In genomic region chr12:101828463-101829196, GRCh38 we compare ENCODE assay signal across 15 cellular contexts. TPM values are rescaled to one million over a fixed set of nuclear protein-coding genes. Genes with fewer than 3 reads are reported as not detected.
DNase-seq lines count a peak whose midpoint lies in the region; TF ChIP-seq lines count a peak whose summit lies in the region.
"Had no signal": no experiment of that assay in that cellular context is flagged by ENCODE, and none has a peak within 500 bp of the region (broad histone marks: within the 10 kb centered on the region; RNA-seq: fewer than 3 reads in every experiment).

No MANE protein-coding gene starts in this region.

- no peaks in the 10 kb centered on the region for H3K9me3 Mint-ChIP-seq in activated naive CD4-positive, alpha-beta T cell treated with anti-CD3 and anti-CD28 coated beads, Interleukin-2, amount 10 ng/mL, durations not matched to agents 7 days and 5 days
- H3K9me3 Mint-ChIP-seq: neural progenitor cell had no signal

- peaks cover 68% of the 10 kb centered on the region for H3K4me1 Mint-ChIP-seq in activated naive CD4-positive, alpha-beta T cell treated with anti-CD3 and anti-CD28 coated beads, Interleukin-2, amount 10 ng/mL, durations not matched to agents 7 days and 5 days

- H3K36me3 Mint-ChIP-seq in activated naive CD4-positive, alpha-beta T cell treated with anti-CD3 and anti-CD28 coated beads, Interleukin-2, amount 10 ng/mL, durations not matched to agents 7 days and 5 days = peaks cover 17% of the 10 kb centered on the region
- H3K36me3 Mint-ChIP-seq: neural progenitor cell had no signal

- no peak for TF ChIP-seq POLR2A in suprapubic skin (IDR thresholded peaks at IDR 0.05)

- no peak for TF ChIP-seq EP300 in suprapubic skin (IDR thresholded peaks at IDR 0.05)

- TF ChIP-seq CTCF in suprapubic skin (IDR thresholded peaks at IDR 0.05) = no peak

- no peaks in the 10 kb centered on the region for H3K27me3 Mint-ChIP-seq in activated naive CD4-positive, alpha-beta T cell treated with anti-CD3 and anti-CD28 coated beads, Interleukin-2, amount 10 ng/mL, durations not matched to agents 7 days and 5 days

- H3K27ac Mint-ChIP-seq in activated naive CD4-positive, alpha-beta T cell treated with anti-CD3 and anti-CD28 coated beads, Interleukin-2, amount 10 ng/mL, durations not matched to agents 7 days and 5 days = peak overlapping the region; percentile 58
- H3K27ac Mint-ChIP-seq: neural progenitor cell had no signal

- peak overlapping the region; percentile 88 for H3K4me3 ChIP-seq in suprapubic skin

- no peak for DNase-seq in activated naive CD4-positive, alpha-beta T cell treated with anti-CD3 and anti-CD28 coated beads, Interleukin-2, amount 10 ng/mL, durations not matched to agents 7 days and 5 days
- DNase-seq in activated naive CD4-positive, alpha-beta T cell treated with anti-CD3 and anti-CD28 coated beads, Interleukin-2, amount 50 U/mL, for 16 hours = no peak
- DNase-seq in NCI-H2107 treated with DMSO at 0.1 percent for 48 hours (lab: John Stamatoyannopoulos, UW; ENCODE audit: unreplicated experiment) (peak; percentile 74), cerebellar cortex (ENCODE audit: low spot score) (peak; percentile 8), suprapubic skin (ENCODE audit: low spot score in 2 of 2) (no peak), Kasumi-1 (lab: John Stamatoyannopoulos, UW) (no peak), NCI-H345 (lab: John Stamatoyannopoulos, UW) (no peak), GM19240 (ENCODE audit: insufficient read length, low spot score) (no peak)
- DNase-seq: activated effector memory CD4-positive, alpha-beta T cell treated with Interleukin-2 at 50 U/mL for 16 hours; effector CD8-positive, alpha-beta T cell; NCI-H2081; stimulated activated CD4-positive, alpha-beta T cell treated with anti-CD3 and anti-CD28 coated beads, Interleukin-4, amount 100 ng/mL, for 24 hours; thyroid gland had no signal

- no peaks in the 10 kb centered on the region for H3K36me3 ChIP-seq in suprapubic skin
- H3K36me3 ChIP-seq: neural progenitor cell, thyroid gland had no signal

- H3K4me3 Mint-ChIP-seq in activated naive CD4-positive, alpha-beta T cell treated with anti-CD3 and anti-CD28 coated beads, Interleukin-2, amount 10 ng/mL, durations not matched to agents 7 days and 5 days = peak overlapping the region; percentile 100

- CTCF ChIA-PET in activated naive CD4-positive, alpha-beta T cell treated with anti-CD3 and anti-CD28 coated beads, Interleukin-2, amount 10 ng/mL, durations not matched to agents 7 days and 5 days (lab: Charles Lee) = interaction anchor here (0.9 to 13.6 kb wide), 8 partner anchors 13 to 131 kb away, joined by 3 to 151 read pairs (median 6); partner anchors contain the start of gene CHPT1

- peaks cover 45% of the 10 kb centered on the region for H3K4me1 ChIP-seq in suprapubic skin

- 89% methylated on average over 6 of the region's 6 CpGs for WGBS in suprapubic skin

- no peak overlapping the region for H3K27ac ChIP-seq in suprapubic skin
- H3K27ac ChIP-seq: GM23248, neural progenitor cell had no signal

- no peaks in the 10 kb centered on the region for H3K27me3 ChIP-seq in suprapubic skin
- H3K27me3 ChIP-seq: neural progenitor cell, thyroid gland had no signal

- no peaks in the 10 kb centered on the region for H3K9me3 ChIP-seq in suprapubic skin
- H3K9me3 ChIP-seq: thyroid gland had no signal

RNA-seq across cellular contexts. Expression of gene GNPTAB, which starts 2.1 kb away (rescaled TPM):
- 10 to 100 TPM; 25.0 to 68.2 (median 45.8) TPM for total RNA-seq in suprapubic skin

RNA-seq across cellular contexts. Expression of gene DRAM1, which starts 48.8 kb away (rescaled TPM):
- 1 to 10 TPM; 4.8 to 7.4 (median 6.9) TPM for total RNA-seq in suprapubic skin

Comparison
In these comparisons a context has a peak if more than half of its experiments do, and no peak if none do; other contexts are left out.
1. DNase-seq: peak in NCI-H2107 treated with DMSO at 0.1 percent for 48 hours (single experiment) and cerebellar cortex (single experiment); none in activated naive CD4-positive, alpha-beta T cell treated with anti-CD3 and anti-CD28 coated beads, Interleukin-2, amount 10 ng/mL, durations not matched to agents 7 days and 5 days (single experiment), activated naive CD4-positive, alpha-beta T cell treated with anti-CD3 and anti-CD28 coated beads, Interleukin-2, amount 50 U/mL, for 16 hours (single experiment), suprapubic skin (0 of 2), Kasumi-1 (0 of 2), NCI-H345 (single experiment) and GM19240 (single experiment).